Comparison of ENCODE assay signal across 13 cellular contexts in genomic region chr14:61179061-61179675, GRCh38.
A peak's percentile ranks its signal among the peaks of the same experiment; 100 is the strongest.
DNase-seq lines count a peak whose midpoint lies in the region; ATAC-seq, FAIRE-seq and TF ChIP-seq lines count a peak whose summit lies in the region.
"Had no signal": no experiment of that assay in that cellular context is flagged by ENCODE, and none has a peak within 500 bp of the region (broad histone marks: within the 10 kb centered on the region; RNA-seq: fewer than 3 reads in every experiment).

No MANE protein-coding gene starts in this region.

- peaks cover 14% of the 10 kb centered on the region for H3F3A ChIP-seq in neural progenitor cell (ENCODE audit: low read depth)

- H3K27ac ChIP-seq in neural progenitor cell (no peak overlapping the region), body of pancreas (no peak overlapping the region)
- H3K27ac ChIP-seq: sigmoid colon had no signal

- H3K79me2 ChIP-seq in neural progenitor cell (ENCODE audit: low read depth) = no peaks in the 10 kb centered on the region

- TF ChIP-seq POLR2A in H54 (IDR thresholded peaks at IDR 0.05; ENCODE audit: low read depth, low read length) (0 out of 2 replicates have a peak, but pooled peaks have one; percentile 10), body of pancreas (IDR thresholded peaks at IDR 0.05) (no peak)

- H2AFZ ChIP-seq in neural progenitor cell (replicated peaks) = no peak overlapping the region

- H3K4me3 Mint-ChIP-seq in chondrocyte (ENCODE audit: unreplicated experiment) (peak overlapping the region; percentile 6), neural progenitor cell (no peak overlapping the region)

- no peaks in the 10 kb centered on the region for H3K36me3 ChIP-seq in neural progenitor cell
- H3K36me3 ChIP-seq in body of pancreas (replicated peaks in 1 of 2; ENCODE audit: insufficient read depth in 1 of 2, low read depth in 2 of 2) = no peaks in the 10 kb centered on the region
- H3K36me3 ChIP-seq: sigmoid colon, thoracic aorta had no signal

- TF ChIP-seq CTCF in chondrocyte (IDR thresholded peaks at IDR 0.05) (no peak), neural progenitor cell (IDR thresholded peaks at IDR 0.05) (no peak), body of pancreas (IDR thresholded peaks at IDR 0.05) (no peak)

- DNase-seq in H54 (ENCODE audit: insufficient read length, low spot score) (peak; percentile 27), RCC 7860 (ENCODE audit: low spot score) (peak; percentile 81), chondrocyte (ENCODE audit: low spot score) (no peak), neural progenitor cell (ENCODE audit: low spot score) (no peak), body of pancreas (no peak), T1000 (lab: John Stamatoyannopoulos, UW) (no peak)
- DNase-seq: NCI-H2029, sigmoid colon, T-helper 9 cell had no signal

- H3K4me3 ChIP-seq in neural progenitor cell (no peak overlapping the region), body of pancreas (no peak overlapping the region)
- H3K4me3 ChIP-seq: GM12878, K562, sigmoid colon had no signal

- H3K4me2 ChIP-seq in neural progenitor cell = no peak overlapping the region

- H3K4me1 ChIP-seq in neural progenitor cell (peaks cover 13% of the 10 kb centered on the region), body of pancreas (peaks cover 7% of the 10 kb centered on the region)

- H3K36me3 Mint-ChIP-seq in chondrocyte (ENCODE audit: low read depth) (no peaks in the 10 kb centered on the region), neural progenitor cell (no peaks in the 10 kb centered on the region)

- no peaks in the 10 kb centered on the region for H3K9me3 ChIP-seq in neural progenitor cell (ENCODE audit: low read depth)
- H3K9me3 ChIP-seq in body of pancreas = no peaks in the 10 kb centered on the region
- H3K9me3 ChIP-seq: sigmoid colon, thoracic aorta had no signal

- H3K4me1 Mint-ChIP-seq in chondrocyte (ENCODE audit: low read depth) = peaks cover 81% of the 10 kb centered on the region
- H3K4me1 Mint-ChIP-seq in neural progenitor cell = peaks cover 26% of the 10 kb centered on the region

- intact Hi-C loops in body of pancreas (cut with DNase I) = no loop called here

- H3K9ac ChIP-seq in neural progenitor cell = no peak overlapping the region

- H3K27ac Mint-ChIP-seq in chondrocyte (ENCODE audit: unreplicated experiment) = peak overlapping the region; percentile 95
- peak overlapping the region; percentile 8 for H3K27ac Mint-ChIP-seq in neural progenitor cell

- ATAC-seq in GM18909 (IDR thresholded peaks at IDR 0.05; ENCODE audit: poor library complexity, unreplicated experiment) (no peak), body of pancreas (no peak)
- ATAC-seq: K562 had no signal

- no peaks in the 10 kb centered on the region for H4K20me1 ChIP-seq in neural progenitor cell (ENCODE audit: low read depth)

- H3K27me3 ChIP-seq in neural progenitor cell (no peaks in the 10 kb centered on the region), body of pancreas (no peaks in the 10 kb centered on the region)
- H3K27me3 ChIP-seq: sigmoid colon had no signal

- FAIRE-seq in H54 (lab: Jason Lieb, UNC) = peak; percentile 71
- peak; percentile 68 for FAIRE-seq in RCC 7860 (lab: Jason Lieb, UNC)
- FAIRE-seq: GM12878, K562 had no signal

- H3K9me3 Mint-ChIP-seq in chondrocyte (ENCODE audit: low read depth) (peaks cover 4% of the 10 kb centered on the region), neural progenitor cell (no peaks in the 10 kb centered on the region)

- WGBS in body of pancreas, 2 donors = 65 to 69% methylated on average over 7 of the region's 7 CpGs

- H3K27me3 Mint-ChIP-seq in chondrocyte (ENCODE audit: low read depth) = no peaks in the 10 kb centered on the region
- H3K27me3 Mint-ChIP-seq in neural progenitor cell (ENCODE audit: insufficient read depth, low read depth) = peaks cover 5% of the 10 kb centered on the region

Comparison
In these comparisons a context has a peak if more than half of its experiments do, and no peak if none do; other contexts are left out.
1. DNase-seq: peak in H54 (single experiment) and RCC 7860 (single experiment); none in chondrocyte (single experiment), neural progenitor cell (single experiment), body of pancreas (0 of 4) and T1000 (single experiment).